Comparison of ENCODE assay signal across 1 cellular context in genomic region chr10:102713814-102714620, GRCh38.
A peak's percentile ranks its signal among the peaks of the same experiment; 100 is the strongest.
TF ChIP-seq lines count a peak whose summit lies in the region.

Gene ARL3 (minus strand): TSS chr10:102714397. CDS start chr10:102714275, 122 bp downstream.

TF ChIP-seq in A549, 52 proteins besides CTCF, POLR2A, EP300 and RAD21 (continued from another document):
- TF ChIP-seq BCL3 (IDR thresholded peaks at IDR 0.05) (0 out of 3 replicates have a peak, but pooled peaks have one; percentile 18), NPAS2 (CRISPR knock-in tag; IDR thresholded peaks at IDR 0.05; ENCODE audit: borderline replicate concordance) (no peak), FOSL2 (IDR thresholded peaks at IDR 0.05) (no peak), FOSL2 (CRISPR knock-in tag; IDR thresholded peaks at IDR 0.05) (no peak), ZFP36 (IDR thresholded peaks at IDR 0.05; ENCODE audit: borderline replicate concordance, partially characterized antibody) (no peak), CEBPB (IDR thresholded peaks at IDR 0.05) (no peak), KDM1A (IDR thresholded peaks at IDR 0.05; ENCODE audit: low read depth) (0 out of 2 replicates have a peak, but pooled peaks have one; percentile 47), HDAC2 (IDR thresholded peaks at IDR 0.05) (no peak), HOXA7 (CRISPR knock-in tag; IDR thresholded peaks at IDR 0.05) (no peak), RARB (CRISPR knock-in tag; IDR thresholded peaks at IDR 0.05) (no peak)
